Comparison of ENCODE assay signal across 16 cellular contexts in genomic region chr1:101485712-101486111, GRCh38.
DNase-seq lines count a peak whose midpoint lies in the region; ATAC-seq and TF ChIP-seq lines count a peak whose summit lies in the region.
"Had no signal": no experiment of that assay in that cellular context is flagged by ENCODE, and none has a peak within 500 bp of the region (broad histone marks: within the 10 kb centered on the region; RNA-seq: fewer than 3 reads in every experiment).

No MANE protein-coding gene starts in this region.

- H3K4me2 ChIP-seq in DND-41 (ENCODE audit: insufficient read depth, low read length) (no peak overlapping the region), SK-N-SH (no peak overlapping the region)

- WGBS in SK-N-SH (ENCODE audit: low lambda C conversion rate), result 0% methylated on average over 1 of the region's 1 CpG

- H3K4me1 ChIP-seq in DND-41 (ENCODE audit: insufficient read depth, low read length) (peaks cover 19% of the 10 kb centered on the region), SK-N-SH (ENCODE audit: control insufficient read depth in 1 of 2, insufficient read depth in 2 of 2, low read depth in 1 of 2, low read length in 1 of 2) (peaks cover 0 to 24% of the 10 kb centered on the region in 2 experiments; a peak in 2 of 4 replicates), Peyer's patch (no peaks in the 10 kb centered on the region)

- peaks cover 13% of the 10 kb centered on the region for H3K9me3 Mint-ChIP-seq in mesothelial cell of epicardium

- H4K20me1 ChIP-seq in DND-41 (ENCODE audit: insufficient read depth, low read length) (no peaks in the 10 kb centered on the region), SK-N-SH (ENCODE audit: insufficient read depth) (no peaks in the 10 kb centered on the region)

- H3F3A ChIP-seq in SK-N-SH (replicated peaks; ENCODE audit: insufficient read depth), result no peaks in the 10 kb centered on the region

- H3K79me2 ChIP-seq in DND-41 (ENCODE audit: insufficient read depth, low read length) (no peaks in the 10 kb centered on the region), SK-N-SH (ENCODE audit: insufficient read depth) (no peaks in the 10 kb centered on the region)

- H3K27ac ChIP-seq in DND-41 (ENCODE audit: low read length) (no peak overlapping the region), SK-N-SH (ENCODE audit: low read depth in 2 of 2, low read length in 1 of 2) (peak overlapping the region in 1 of 2 experiments; percentile 95; a peak in 2 of 4 replicates), Peyer's patch (no peak overlapping the region)
- H3K27ac ChIP-seq: C4-2B, GM23248, HL-60 had no signal

- in situ Hi-C loops in ACHN (cut with HindIII; ENCODE audit: low pct_ligation_motif_present, low pct_unique_long_range_greater_than_20kb, low sequenced_read_pairs), result no loop called here

- H3K27ac Mint-ChIP-seq in mesothelial cell of epicardium, result peak overlapping the region; percentile 90
- H3K27ac Mint-ChIP-seq: CD4-positive, alpha-beta memory T cell had no signal

- no peak for TF ChIP-seq CTCF in DND-41 (IDR thresholded peaks at IDR 0.05; ENCODE audit: borderline replicate concordance, extremely low read depth, low read length, poor library complexity, severe bottlenecking)
- no peak for TF ChIP-seq CTCF in SK-N-SH (IDR thresholded peaks at IDR 0.05)
- TF ChIP-seq CTCF in mesothelial cell of epicardium (IDR thresholded peaks at IDR 0.05; ENCODE audit: unreplicated experiment), result no peak
- TF ChIP-seq CTCF in Peyer's patch (IDR thresholded peaks at IDR 0.05), result no peak

- no peaks in the 10 kb centered on the region for H3K27me3 Mint-ChIP-seq in mesothelial cell of epicardium (ENCODE audit: low read depth)

- peak in 1 of 2 experiments; percentile 98; a peak in 2 of 4 replicates for TF ChIP-seq EP300 in SK-N-SH (IDR thresholded peaks at IDR 0.05; ENCODE audit: borderline replicate concordance in 1 of 2, low read depth in 1 of 2, low read length in 1 of 2)

- H3K27me3 ChIP-seq in DND-41 (ENCODE audit: insufficient read depth, low read length, poor library complexity) (no peaks in the 10 kb centered on the region), SK-N-SH (ENCODE audit: insufficient read depth) (no peaks in the 10 kb centered on the region), MG63 (no peaks in the 10 kb centered on the region), Peyer's patch (no peaks in the 10 kb centered on the region)
- H3K27me3 ChIP-seq: BE2C had no signal

- peaks cover 17% of the 10 kb centered on the region for H3K36me3 Mint-ChIP-seq in mesothelial cell of epicardium

- no peak overlapping the region for H3K9ac ChIP-seq in DND-41 (ENCODE audit: low read depth, low read length)
- no peak overlapping the region for H3K9ac ChIP-seq in SK-N-SH
- H3K9ac ChIP-seq: GM23248 had no signal

- peak; percentile 14; the same call in 1 of the 2 replicates for TF ChIP-seq RAD21 in SK-N-SH (IDR thresholded peaks at IDR 0.05; ENCODE audit: low read length)

- TF ChIP-seq POLR2A in Peyer's patch (IDR thresholded peaks at IDR 0.05), result no peak

- H3K9me3 ChIP-seq in DND-41 (ENCODE audit: insufficient read depth, low read length, severe bottlenecking) (peaks cover 11% of the 10 kb centered on the region), SK-N-SH (no peaks in the 10 kb centered on the region), MG63 (no peaks in the 10 kb centered on the region), Peyer's patch (no peaks in the 10 kb centered on the region)

- H3K4me3 Mint-ChIP-seq in mesothelial cell of epicardium, result no peak overlapping the region
- H3K4me3 Mint-ChIP-seq: CD4-positive, alpha-beta memory T cell had no signal

- H3K36me3 ChIP-seq in DND-41 (ENCODE audit: insufficient read depth, low read length) (no peaks in the 10 kb centered on the region), SK-N-SH (replicated peaks in 1 of 2; ENCODE audit: control insufficient read depth in 1 of 2, insufficient read depth in 2 of 2, low read length in 1 of 2) (no peaks in the 10 kb centered on the region), MG63 (no peaks in the 10 kb centered on the region), Peyer's patch (no peaks in the 10 kb centered on the region)
- H3K36me3 ChIP-seq: BE2C had no signal

- POLR2A ChIA-PET in SK-N-SH (lab: Yijun Ruan, JAX), result interaction anchor here (0.5 to 1.2 kb wide), 2 partner anchors 45 to 440 kb away, joined by 3 read pairs; no protein-coding TSS in a partner anchor

- no peak for ATAC-seq in DND-41 (ENCODE audit: insufficient read depth, low read depth)
- ATAC-seq: HCT116 had no signal

- H3K4me1 Mint-ChIP-seq in mesothelial cell of epicardium, result peaks cover 50% of the 10 kb centered on the region
- H3K4me1 Mint-ChIP-seq: CD4-positive, alpha-beta memory T cell had no signal

- H3K9me2 ChIP-seq in SK-N-SH, result no peaks in the 10 kb centered on the region

- CTCF ChIA-PET in SK-N-SH (lab: Yijun Ruan, JAX), result interaction anchor here (0.5 to 6.3 kb wide), 10 partner anchors 12 to 479 kb away, joined by 3 to 63 read pairs (median 4); no protein-coding TSS in a partner anchor

- no peak overlapping the region for H3K4me3 ChIP-seq in DND-41 (ENCODE audit: low read depth in 1 of 2, low read length in 2 of 2)
- no peak overlapping the region for H3K4me3 ChIP-seq in SK-N-SH (ENCODE audit: low read depth in 2 of 2, low read length in 1 of 2)
- H3K4me3 ChIP-seq in MG63, result no peak overlapping the region
- H3K4me3 ChIP-seq in Peyer's patch, result no peak overlapping the region
- H3K4me3 ChIP-seq: GM23248 had no signal

- no peak for DNase-seq in DND-41
- DNase-seq in NCI-H526 (lab: John Stamatoyannopoulos, UW), result peak; percentile 23 to 31
- peak; percentile 28 for DNase-seq in SK-N-SH
- DNase-seq in mesothelial cell of epicardium (ENCODE audit: low spot score in 2 of 2, unreplicated experiment in 2 of 2), result no peak
- DNase-seq in MG63, result no peak
- DNase-seq in ACHN, result no peak
- DNase-seq in Peyer's patch, result no peak
- DNase-seq in foreskin melanocyte, result no peak
- DNase-seq: BE2C; CD4-positive, alpha-beta memory T cell; DMS153; GF-D8; GM23248 had no signal

- H2AFZ ChIP-seq in DND-41 (ENCODE audit: low read depth, low read length) (peak overlapping the region; percentile 8; the same call in 1 of the 2 replicates), SK-N-SH (ENCODE audit: low read depth) (no peak overlapping the region)
- H2AFZ ChIP-seq: GM23248 had no signal

TF ChIP-seq in SK-N-SH, 30 proteins besides CTCF, POLR2A, EP300 and RAD21 (continues in another document):
- TF ChIP-seq MAX (IDR thresholded peaks at IDR 0.05; ENCODE audit: low read depth) (no peak), NRF1 (IDR thresholded peaks at IDR 0.05; ENCODE audit: low read depth, low read length) (no peak), ZBTB33 (IDR thresholded peaks at IDR 0.05; ENCODE audit: borderline replicate concordance, low read depth) (no peak), EZH2phosphoT487 (IDR thresholded peaks at IDR 0.05; ENCODE audit: borderline replicate concordance, low read depth) (no peak), FOXJ3 (CRISPR knock-in tag; IDR thresholded peaks at IDR 0.05) (peak; percentile 87), MXI1 (IDR thresholded peaks at IDR 0.05; ENCODE audit: low read depth, low read length) (no peak), TEAD4 (IDR thresholded peaks at IDR 0.05; ENCODE audit: borderline replicate concordance, insufficient read depth) (0 out of 2 replicates have a peak, but pooled peaks have one; percentile 52), RFX5 (IDR thresholded peaks at IDR 0.05; ENCODE audit: low read length) (no peak), NFIC (IDR thresholded peaks at IDR 0.05; ENCODE audit: borderline replicate concordance) (no peak), MEF2A (IDR thresholded peaks at IDR 0.05; ENCODE audit: borderline replicate concordance, low read depth) (no peak), JUND (IDR thresholded peaks at IDR 0.05) (no peak), FOXM1 (IDR thresholded peaks at IDR 0.05; ENCODE audit: low read depth) (no peak), POLR2AphosphoS5 (IDR thresholded peaks at IDR 0.05; ENCODE audit: low read depth, low read length) (no peak), CHD2 (IDR thresholded peaks at IDR 0.05; ENCODE audit: low read length, partially characterized antibody) (peak; percentile 87), TAF1 (IDR thresholded peaks at IDR 0.05; ENCODE audit: borderline replicate concordance, low read depth, low read length) (no peak), PBX3 (IDR thresholded peaks at IDR 0.05) (no peak)

Comparison
In these comparisons a context has a peak if more than half of its experiments do, and no peak if none do; other contexts are left out.
1. DNase-seq: peak in NCI-H526 (2 of 2) and SK-N-SH (single experiment); none in DND-41 (single experiment), mesothelial cell of epicardium (0 of 2), MG63 (single experiment), ACHN (single experiment), Peyer's patch (0 of 3) and foreskin melanocyte (single experiment).